Comparison of ENCODE assay signal across 9 cellular contexts in the genomic region with DNA sequence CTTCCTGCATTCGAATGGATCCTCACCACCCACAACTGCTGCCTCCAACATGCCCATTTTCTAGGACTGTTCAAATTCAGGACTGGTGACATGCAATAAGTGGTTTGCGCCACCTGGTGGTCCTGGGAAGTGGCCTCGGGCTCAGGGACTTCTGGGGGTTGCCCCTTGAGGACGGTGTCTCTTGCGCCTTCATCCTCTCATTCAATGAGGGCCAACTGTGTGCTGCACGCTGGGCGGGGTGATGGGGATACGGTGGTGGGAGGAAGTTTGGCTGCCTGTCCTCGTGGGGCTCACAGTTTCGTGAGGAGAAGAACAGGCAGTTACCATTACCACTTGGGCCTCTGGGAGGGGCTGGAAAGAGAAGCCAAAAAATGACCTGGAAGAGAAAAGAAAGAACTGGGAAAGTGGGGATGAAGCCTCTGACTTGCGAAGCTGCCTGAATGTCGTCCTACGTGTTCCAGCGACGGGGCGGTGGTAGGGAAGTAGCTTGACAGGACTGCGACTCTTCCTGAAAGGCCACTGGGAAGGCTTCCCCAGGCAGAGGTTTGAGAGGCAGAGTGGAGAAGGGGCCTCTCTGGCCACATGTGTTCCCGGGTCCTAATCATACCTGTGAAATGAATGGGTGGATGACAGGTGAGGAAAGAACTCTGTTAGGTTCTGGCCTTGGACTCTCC. TPM values are rescaled to one million over a fixed set of nuclear protein-coding genes. Genes with fewer than 3 reads are reported as not detected.
DNase-seq lines count a peak whose midpoint lies in the region; ATAC-seq and TF ChIP-seq lines count a peak whose summit lies in the region.
"Had no signal": no experiment of that assay in that cellular context is flagged by ENCODE, and none has a peak within 500 bp of the region (broad histone marks: within the 10 kb centered on the region; RNA-seq: fewer than 3 reads in every experiment).

No MANE protein-coding gene starts in this region.

- no peak overlapping the region for H4K91ac ChIP-seq in H9 (ENCODE audit: insufficient read length, low read depth, low read length)

- no peaks in the 10 kb centered on the region for H3K36me3 Mint-ChIP-seq in H9 (ENCODE audit: insufficient read depth in 1 of 3, low read depth in 3 of 3)
- H3K36me3 Mint-ChIP-seq in activated CD4-positive, alpha-beta T cell treated with anti-CD3 and anti-CD28 coated beads, Interleukin-2, amount 10 ng/mL, durations not matched to agents 7 days and 5 days (ENCODE audit: low read depth), result no peaks in the 10 kb centered on the region

- H3K27ac Mint-ChIP-seq in H9, result peak overlapping the region in 1 of 3 experiments; percentile 73; a peak in 1 of 7 replicates
- H3K27ac Mint-ChIP-seq in activated CD4-positive, alpha-beta T cell treated with anti-CD3 and anti-CD28 coated beads, Interleukin-2, amount 10 ng/mL, durations not matched to agents 7 days and 5 days, result no peak overlapping the region

- DNase-seq in COLO829 (ENCODE audit: low spot score) (peak; percentile 71), H9 (peak; percentile 91), NCI-H226 (peak; percentile 53), coronary artery (ENCODE audit: low spot score) (no peak), lower lobe of right lung (peak; percentile 82)
- peak; percentile 73 for DNase-seq in activated CD4-positive, alpha-beta T cell treated with anti-CD3 and anti-CD28 coated beads, Interleukin-2, amount 10 ng/mL, durations not matched to agents 7 days and 5 days
- peak; percentile 45 for DNase-seq in stimulated activated CD8-positive, alpha-beta memory T cell treated with anti-CD3 and anti-CD28 coated beads, Interleukin-12 subunit alpha, Interleukin-12 subunit beta, amount 100 ng/mL, for 4 hours (ENCODE audit: low read depth)

- no peak overlapping the region for H3T11ph ChIP-seq in H9 (ENCODE audit: low read length)

- H3K36me3 ChIP-seq in lower lobe of right lung, result no peaks in the 10 kb centered on the region

- no peak overlapping the region for H2BK15ac ChIP-seq in H9 (ENCODE audit: low read depth, low read length)

- H4K8ac ChIP-seq in H9 (replicated peaks; ENCODE audit: insufficient read length, low read depth, low read length), result no peak overlapping the region

- H2BK20ac ChIP-seq in H9 (ENCODE audit: low read depth, low read length, poor library complexity, severe bottlenecking), result no peak overlapping the region

- H3K56ac ChIP-seq in H9 (ENCODE audit: insufficient read length, low read depth, low read length), result no peak overlapping the region

- ATAC-seq in lower lobe of right lung, result peak; percentile 40 to 66
- no peak for ATAC-seq in HG03439 (IDR thresholded peaks at IDR 0.05; ENCODE audit: unreplicated experiment)

- no peak overlapping the region for H3K9ac ChIP-seq in H9 (ENCODE audit: extremely low read depth, insufficient read length, low read length)

- peak overlapping the region in 1 of 2 experiments; percentile 19; a peak in 1 of 5 replicates for H3K4me3 Mint-ChIP-seq in H9
- H3K4me3 Mint-ChIP-seq in activated CD4-positive, alpha-beta T cell treated with anti-CD3 and anti-CD28 coated beads, Interleukin-2, amount 10 ng/mL, durations not matched to agents 7 days and 5 days, result no peak overlapping the region

- intact Hi-C loops in lower lobe of right lung (cut with DNase I), result loop anchor here (5.0 kb wide), 1 partner anchor 57 kb away; no protein-coding TSS in a partner anchor

- H3K4me1 ChIP-seq in H9 (ENCODE audit: insufficient read depth, low read length) (no peaks in the 10 kb centered on the region), lower lobe of right lung (peaks cover 16% of the 10 kb centered on the region)

- TF ChIP-seq CTCF in H9 (conservative IDR thresholded peaks at IDR 0.05) (peak; percentile 92), coronary artery (IDR thresholded peaks at IDR 0.05) (peak; percentile 57), lower lobe of right lung (IDR thresholded peaks at IDR 0.05) (peak; percentile 87)

- no peak overlapping the region for H2BK12ac ChIP-seq in H9 (ENCODE audit: insufficient read length, low read depth, low read length)

- no peak overlapping the region for H3K23ac ChIP-seq in H9 (ENCODE audit: insufficient read length, low read depth, low read length)

- no peaks in the 10 kb centered on the region for H3K9me3 Mint-ChIP-seq in H9
- no peaks in the 10 kb centered on the region for H3K9me3 Mint-ChIP-seq in activated CD4-positive, alpha-beta T cell treated with anti-CD3 and anti-CD28 coated beads, Interleukin-2, amount 10 ng/mL, durations not matched to agents 7 days and 5 days

- no peak overlapping the region for H3K27ac ChIP-seq in H9 (ENCODE audit: insufficient read length, low read depth, low read length)
- H3K27ac ChIP-seq in coronary artery, result no peak overlapping the region
- no peak overlapping the region for H3K27ac ChIP-seq in lower lobe of right lung
- H3K27ac ChIP-seq: SK-N-MC had no signal

- CTCF ChIA-PET in activated CD4-positive, alpha-beta T cell treated with anti-CD3 and anti-CD28 coated beads, Interleukin-2, amount 10 ng/mL, durations not matched to agents 7 days and 5 days (lab: Charles Lee), result interaction anchor here (1.7 kb wide), 2 partner anchors 53 to 57 kb away, joined by 4 to 6 read pairs; no protein-coding TSS in a partner anchor

- H3K27me3 ChIP-seq in H9 (ENCODE audit: insufficient read depth, low read length), result peaks cover 17% of the 10 kb centered on the region; the same call in 1 of the 2 replicates
- H3K27me3 ChIP-seq in lower lobe of right lung (ENCODE audit: low read depth), result peaks cover 21% of the 10 kb centered on the region

- H4K20me1 ChIP-seq in H9 (ENCODE audit: control insufficient read depth, insufficient read depth, insufficient read length), result no peaks in the 10 kb centered on the region

- H2BK120ac ChIP-seq in H9 (ENCODE audit: low read depth, low read length, poor library complexity, severe bottlenecking), result no peak overlapping the region

- no peak overlapping the region for H4K5ac ChIP-seq in H9 (ENCODE audit: insufficient read length, low read depth, low read length)

- peaks cover 7 to 10% of the 10 kb centered on the region in 2 experiments for H3K4me1 Mint-ChIP-seq in H9
- H3K4me1 Mint-ChIP-seq in activated CD4-positive, alpha-beta T cell treated with anti-CD3 and anti-CD28 coated beads, Interleukin-2, amount 10 ng/mL, durations not matched to agents 7 days and 5 days, result peaks cover 10% of the 10 kb centered on the region

- no peak overlapping the region for H2AK5ac ChIP-seq in H9 (ENCODE audit: insufficient read length, low read length)

- H3K18ac ChIP-seq in H9 (ENCODE audit: insufficient read length, low read depth, low read length), result no peak overlapping the region

- H3K4ac ChIP-seq in H9 (ENCODE audit: low read depth, low read length), result no peak overlapping the region

- H3K27me3 Mint-ChIP-seq in H9 (ENCODE audit: low read depth), result peaks cover 67% of the 10 kb centered on the region
- peaks cover 37% of the 10 kb centered on the region for H3K27me3 Mint-ChIP-seq in activated CD4-positive, alpha-beta T cell treated with anti-CD3 and anti-CD28 coated beads, Interleukin-2, amount 10 ng/mL, durations not matched to agents 7 days and 5 days

- no peak overlapping the region for H2BK5ac ChIP-seq in H9 (ENCODE audit: insufficient read length, low read length)

- no peaks in the 10 kb centered on the region for H3K23me2 ChIP-seq in H9 (ENCODE audit: insufficient read length, low read depth, low read length, poor library complexity, severe bottlenecking)

- H3K14ac ChIP-seq in H9 (ENCODE audit: insufficient read depth, low read length), result no peak overlapping the region; the same call in 1 of the 2 replicates

- no peaks in the 10 kb centered on the region for H3K79me2 ChIP-seq in H9 (ENCODE audit: insufficient read depth, low read length)

- no peaks in the 10 kb centered on the region for H3K9me3 ChIP-seq in H9 (ENCODE audit: control insufficient read depth, low read depth, low read length)
- H3K9me3 ChIP-seq in lower lobe of right lung, result no peaks in the 10 kb centered on the region

- no CpG with 5 or more reads among the region's 18 CpGs for WGBS in H9 (ENCODE audit: extremely low coverage, insufficient read length, low lambda C conversion rate)

- no peak overlapping the region for H2AFZ ChIP-seq in H9 (ENCODE audit: low read length)

- H3K4me3 ChIP-seq in coronary artery, result no peak overlapping the region
- H3K4me3 ChIP-seq in lower lobe of right lung, result no peak overlapping the region
- H3K4me3 ChIP-seq: SK-N-MC had no signal

- POLR2A ChIA-PET in activated CD4-positive, alpha-beta T cell treated with anti-CD3 and anti-CD28 coated beads, Interleukin-2, amount 10 ng/mL, durations not matched to agents 7 days and 5 days (lab: Charles Lee), result no interaction called here

- H3K79me1 ChIP-seq in H9 (ENCODE audit: insufficient read depth, low read depth, low read length, poor library complexity, severe bottlenecking), result no peaks in the 10 kb centered on the region

- H3K4me2 ChIP-seq in H9 (ENCODE audit: insufficient read depth, insufficient read length, low read length), result peak overlapping the region; percentile 28

RNA-seq across cellular contexts. Expression of a gene that starts 49.0 kb away (rescaled TPM):
- total RNA-seq in H9 (2021), result 0.09 and 0.22 TPM in 2 replicates
- total RNA-seq in activated CD4-positive, alpha-beta T cell treated with anti-CD3 and anti-CD28 coated beads, Interleukin-2, amount 10 ng/mL, durations not matched to agents 7 days and 5 days, result not detected
- not detected for total RNA-seq in lower lobe of right lung
